16 cellular contexts compared by ENCODE assay signal in genomic region chr2:102761763-102762162, GRCh38. TPM values are rescaled to one million over a fixed set of nuclear protein-coding genes. Genes with fewer than 3 reads are reported as not detected.
A peak's percentile ranks its signal among the peaks of the same experiment; 100 is the strongest.
DNase-seq lines count a peak whose midpoint lies in the region; ATAC-seq and TF ChIP-seq lines count a peak whose summit lies in the region.
"Had no signal": no experiment of that assay in that cellular context is flagged by ENCODE, and none has a peak within 500 bp of the region (broad histone marks: within the 10 kb centered on the region; RNA-seq: fewer than 3 reads in every experiment).

TMEM182 (plus strand) TSS chr2:102762031; CDS start chr2:102762218, 187 bp downstream.

- TF ChIP-seq CTCF in body of pancreas (IDR thresholded peaks at IDR 0.05): no peak
- TF ChIP-seq CTCF in heart right ventricle (IDR thresholded peaks at IDR 0.05): no peak
- no peak for TF ChIP-seq CTCF in nephron (IDR thresholded peaks at IDR 0.05; ENCODE audit: unreplicated experiment in 3 of 3)

- no peaks in the 10 kb centered on the region for H3K9me3 Mint-ChIP-seq in nephron

- intact Hi-C loops in body of pancreas (cut with DNase I): no loop called here
- intact Hi-C loops in heart right ventricle (cut with DNase I): loop anchor here in 1 of 10 donors (2.0 kb wide), 1 partner anchor 41 kb away; no protein-coding TSS in a partner anchor
- intact Hi-C loops in aorta (cut with DNase I): no loop called here

- H3K4me1 ChIP-seq in body of pancreas (no peaks in the 10 kb centered on the region), heart right ventricle (peaks cover 0 to 54% (median 28%) of the 10 kb centered on the region in 9 donors), aorta (ENCODE audit: control insufficient read depth in 1 of 2, insufficient read depth in 2 of 2, low read length in 2 of 2) (no peaks in the 10 kb centered on the region)

- ATAC-seq in body of pancreas (no peak), heart right ventricle (peak; percentile 87 to 96 (median 92)), aorta (ENCODE audit: low FRiP score) (peak; percentile 44), GM21528 (IDR thresholded peaks at IDR 0.05; ENCODE audit: low FRiP score, unreplicated experiment) (no peak), GM21737 (IDR thresholded peaks at IDR 0.05; ENCODE audit: unreplicated experiment) (no peak)
- ATAC-seq: K562, PC-3 had no signal

- no peaks in the 10 kb centered on the region for H3K36me3 ChIP-seq in body of pancreas (replicated peaks in 1 of 2; ENCODE audit: insufficient read depth in 1 of 2, low read depth in 2 of 2)
- H3K36me3 ChIP-seq in heart right ventricle: peaks cover 0 to 20% (median 0%) of the 10 kb centered on the region in 9 donors
- H3K36me3 ChIP-seq in aorta (ENCODE audit: control insufficient read depth in 1 of 2, insufficient read depth in 2 of 2, low read length in 1 of 2): peaks cover 0 to 2% of the 10 kb centered on the region in 2 donors

- H3K4me3 Mint-ChIP-seq in nephron: peak within 1 kb of the TSS in 2 of 3 experiments; percentile 82 to 85

- H3K27ac ChIP-seq in body of pancreas: no peak within 1 kb of the TSS
- peak within 1 kb of the TSS; percentile 36 to 88 (median 73) for H3K27ac ChIP-seq in heart right ventricle
- no peak within 1 kb of the TSS for H3K27ac ChIP-seq in aorta (ENCODE audit: low read depth in 1 of 2, low read length in 2 of 2)
- H3K27ac ChIP-seq: SK-N-MC had no signal

- peak in 3 of 4 donors; percentile 5 to 15 (median 8) for DNase-seq in body of pancreas
- peak; percentile 58 to 72 for DNase-seq in heart right ventricle
- peak in 1 of 2 donors; percentile 48 for DNase-seq in aorta
- no peak for DNase-seq in NCI-H1436 treated with DMSO at 0.1 percent for 48 hours (lab: John Stamatoyannopoulos, UW)
- no peak for DNase-seq in cortex of kidney (lab: John Stamatoyannopoulos, UW)
- DNase-seq: C1 segment of cervical spinal cord, NCI-H1436, NCI-H2081, NCI-H510A, NCI-H82, PC-3 had no signal

- H3K27ac Mint-ChIP-seq in nephron: peak within 1 kb of the TSS in 1 of 3 experiments; percentile 37

- TF ChIP-seq POLR2A in body of pancreas (IDR thresholded peaks at IDR 0.05): no peak

- H3K9me3 ChIP-seq in body of pancreas (no peaks in the 10 kb centered on the region), heart right ventricle (no peaks in the 10 kb centered on the region), aorta (ENCODE audit: control insufficient read depth, low read length) (no peaks in the 10 kb centered on the region)

- H3K4me3 ChIP-seq in body of pancreas (no peak within 1 kb of the TSS), heart right ventricle (peak within 1 kb of the TSS; percentile 13 to 55 (median 44)), aorta (ENCODE audit: low read length in 2 of 2) (no peak within 1 kb of the TSS)
- H3K4me3 ChIP-seq: K562, SK-N-MC had no signal

- H3K27me3 Mint-ChIP-seq in nephron (ENCODE audit: low read depth): no peaks in the 10 kb centered on the region

- H3K36me3 Mint-ChIP-seq in nephron (ENCODE audit: low read depth): peaks cover 8% of the 10 kb centered on the region

- no peaks in the 10 kb centered on the region for H3K27me3 ChIP-seq in body of pancreas
- H3K27me3 ChIP-seq in heart right ventricle: no peaks in the 10 kb centered on the region
- H3K27me3 ChIP-seq in aorta (ENCODE audit: control insufficient read depth in 1 of 2, insufficient read depth in 2 of 2, low read length in 1 of 2): no peaks in the 10 kb centered on the region

- peaks cover 37% of the 10 kb centered on the region for H3K4me1 Mint-ChIP-seq in nephron

- 94 to 98% methylated on average over 4 of the region's 4 CpGs for WGBS in body of pancreas, 2 donors
- 26 to 40% methylated on average over 4 of the region's 4 CpGs for WGBS in heart right ventricle, 2 donors
- WGBS in aorta, 2 donors: 72 to 81% methylated on average over 4 of the region's 4 CpGs

RNA-seq across cellular contexts. Expression of gene TMEM182, which starts in this region (rescaled TPM):
- 1 to 10 TPM in 1 of 2 donors, under 1 TPM in 1; 0.33 to 1.8 TPM for total RNA-seq in body of pancreas
- 100 to 1,000 TPM; 142 to 225 (median 191) TPM for total RNA-seq in heart right ventricle
- 10 to 100 TPM; 10.1 to 39.4 TPM for polyA plus RNA-seq in heart right ventricle
- total RNA-seq in aorta: 1 to 10 TPM; 1.6 to 4.5 TPM
- 1 to 10 TPM in 1 of 2 donors, under 1 TPM in 1; 0.56 to 1.4 TPM for polyA plus RNA-seq in aorta

Comparison
In these comparisons a context has a peak if more than half of its experiments do, and no peak if none do; other contexts are left out.
1. RNA of gene TMEM182 (total RNA-seq): 142 to 225 TPM in heart right ventricle; 1.6 to 4.5 TPM in aorta and 0.33 to 1.8 TPM in body of pancreas; every median in the first group is over 10 times any median in the second.
2. RNA of gene TMEM182 (polyA plus RNA-seq): 10.1 to 39.4 TPM in heart right ventricle; 0.56 to 1.4 TPM in aorta; every median in the first group is over 4 times any median in the second.
3. ATAC-seq: peak in heart right ventricle (8 of 8) and aorta (single experiment); none in body of pancreas (single experiment), GM21528 (single experiment) and GM21737 (single experiment).
4. DNase-seq: peak in body of pancreas (3 of 4) and heart right ventricle (2 of 2); none in NCI-H1436 treated with DMSO at 0.1 percent for 48 hours (single experiment) and cortex of kidney (single experiment).
5. H3K27ac ChIP-seq: peak in heart right ventricle (10 of 10); none in body of pancreas (0 of 4) and aorta (0 of 2).
6. H3K4me3 ChIP-seq: peak in heart right ventricle (10 of 10); none in body of pancreas (0 of 2) and aorta (0 of 2).